In the genomic region with DNA sequence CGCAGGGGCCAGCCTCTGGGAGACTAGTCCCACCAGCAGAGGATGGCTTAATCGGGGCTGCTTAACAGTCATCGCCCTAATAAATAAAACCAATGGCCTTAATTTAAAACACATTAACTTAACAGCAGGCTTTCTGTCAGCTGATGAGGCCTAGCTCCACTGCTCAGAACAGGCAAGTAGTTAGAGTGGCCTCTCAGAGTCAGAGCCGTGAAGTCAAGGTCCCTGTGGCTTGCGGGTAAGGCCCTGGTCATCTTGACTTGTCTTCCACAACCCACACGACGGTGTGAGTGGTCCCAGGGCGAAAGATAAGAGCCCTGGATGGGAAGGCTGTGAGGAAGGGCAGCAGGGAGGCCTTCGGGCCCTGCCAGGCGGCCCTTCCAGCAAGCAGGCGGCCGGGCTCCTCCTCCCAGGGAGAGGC, we compare ENCODE assay signal across 7 cellular contexts. TPM values are rescaled to one million over a fixed set of nuclear protein-coding genes. Genes with fewer than 3 reads are reported as not detected.
DNase-seq lines count a peak whose midpoint lies in the region; ATAC-seq and TF ChIP-seq lines count a peak whose summit lies in the region.

No MANE protein-coding gene starts in this region.

- TF ChIP-seq POLR2A in thyroid gland (IDR thresholded peaks at IDR 0.05), result no peak

- 69 to 70% methylated on average over 7 of the region's 12 CpGs for WGBS in thyroid gland, 2 donors

- intact Hi-C loops in left lung (cut with DNase I) (loop anchor here in 1 of 2 donors (5.0 kb wide), 1 partner anchor 577 kb away; no protein-coding TSS in a partner anchor), thyroid gland (cut with DNase I) (loop anchor here (5.0 to 10.0 kb wide), 3 partner anchors 144 to 577 kb away; no protein-coding TSS in a partner anchor)

- TF ChIP-seq CTCF in GM12864 (IDR thresholded peaks at IDR 0.05; ENCODE audit: low read depth, low read length, missing control alignments) (no peak), astrocyte of the spinal cord (IDR thresholded peaks at IDR 0.05; ENCODE audit: low read depth, low read length) (no peak), left lung (IDR thresholded peaks at IDR 0.05) (no peak), thyroid gland (IDR thresholded peaks at IDR 0.05) (no peak), GM13977 (IDR thresholded peaks at IDR 0.05; ENCODE audit: extremely low read depth, insufficient read depth, missing control alignments) (no peak)

- peak overlapping the region; percentile 59 for H3K4me3 ChIP-seq in GM12864 (ENCODE audit: low read depth, low read length)
- peak overlapping the region; percentile 34 for H3K4me3 ChIP-seq in astrocyte of the spinal cord (ENCODE audit: low read depth, low read length)
- H3K4me3 ChIP-seq in left lung, result peak overlapping the region; percentile 62 to 75
- H3K4me3 ChIP-seq in thyroid gland (replicated peaks in 1 of 3), result peak overlapping the region in 1 of 3 donors; percentile 57

- DNase-seq in GM12864 (ENCODE audit: low read depth) (no peak), HT-29 (ENCODE audit: low spot score) (peak; percentile 68), astrocyte of the spinal cord (ENCODE audit: low read depth, low spot score) (peak; percentile 64), left lung (no peak), thyroid gland (no peak), NCI-H2227 (lab: John Stamatoyannopoulos, UW; ENCODE audit: unreplicated experiment) (no peak), GM13977 (ENCODE audit: low spot score) (no peak)

- in situ Hi-C loops in astrocyte of the spinal cord (cut with HindIII; ENCODE audit: low sequenced_read_pairs), result loop anchor here (10.0 kb wide), 1 partner anchor 574 kb away; a partner anchor contains a TSS
- in situ Hi-C loops in GM13977 (cut with MboI; ENCODE audit: low pct_unique_long_range_greater_than_20kb, low sequenced_read_pairs, unreplicated experiment), result loop anchor here (10.0 kb wide), 2 partner anchors 104 to 254 kb away; no protein-coding TSS in a partner anchor

- peaks cover 12 to 42% of the 10 kb centered on the region in 2 donors for H3K4me1 ChIP-seq in left lung
- H3K4me1 ChIP-seq in thyroid gland, result peaks cover 6 to 19% of the 10 kb centered on the region in 2 donors

- H3K27me3 ChIP-seq in left lung, result no peaks in the 10 kb centered on the region
- H3K27me3 ChIP-seq in thyroid gland, result no peaks in the 10 kb centered on the region

- peak overlapping the region; percentile 87 to 94 for H3K27ac ChIP-seq in left lung
- H3K27ac ChIP-seq in thyroid gland, result peak overlapping the region; percentile 68 to 87 (median 72)

- no peak for ATAC-seq in left lung

- H3K9me3 ChIP-seq in left lung (no peaks in the 10 kb centered on the region), thyroid gland (no peaks in the 10 kb centered on the region)

- H3K36me3 ChIP-seq in left lung (no peaks in the 10 kb centered on the region), thyroid gland (no peaks in the 10 kb centered on the region)

RNA-seq across cellular contexts. Expression of a gene that starts 11.8 kb away (rescaled TPM):
- total RNA-seq in HT-29 (2014; rRNA removed; shearing (Covaris generic)), result 20.9 and 23.8 TPM in 2 replicates
- total RNA-seq in left lung (10 to 100 TPM; 11.3 to 13.5 TPM), thyroid gland (10 to 100 TPM in 3 of 4 donors, 1 to 10 TPM in 1; 9.8 to 14.6 (median 13.9) TPM)

Comparison
In these comparisons a context has a peak if more than half of its experiments do, and no peak if none do; other contexts are left out.
1. DNase-seq: peak in HT-29 (single experiment) and astrocyte of the spinal cord (single experiment); none in GM12864 (single experiment), left lung (0 of 2), thyroid gland (0 of 2), NCI-H2227 (single experiment) and GM13977 (single experiment).